ENCODE assay signal across 13 cellular contexts in the genomic region with DNA sequence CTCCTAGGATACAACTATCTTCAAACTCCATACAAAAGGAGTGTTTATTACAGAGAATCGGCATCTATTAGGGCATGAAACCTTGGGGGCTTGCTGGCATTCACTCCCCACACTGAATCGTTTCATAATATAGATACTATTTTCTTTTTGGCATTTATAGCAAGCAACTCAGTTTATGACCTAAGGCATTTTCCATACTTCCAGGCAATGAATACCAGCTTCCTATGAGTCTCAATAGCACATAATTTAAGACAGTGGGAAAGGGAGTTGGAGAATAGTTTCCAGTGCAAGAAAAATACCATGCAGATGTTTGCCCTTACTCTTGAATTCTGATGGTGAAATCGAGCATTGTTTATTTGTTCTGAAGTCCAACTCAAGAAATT.
DNase-seq lines count a peak whose midpoint lies in the region; ATAC-seq, FAIRE-seq and TF ChIP-seq lines count a peak whose summit lies in the region.
"Had no signal": no experiment of that assay in that cellular context is flagged by ENCODE, and none has a peak within 500 bp of the region (broad histone marks: within the 10 kb centered on the region; RNA-seq: fewer than 3 reads in every experiment).

No MANE protein-coding gene starts in this region.

- H3K27ac ChIP-seq in kidney (ENCODE audit: low read depth in 2 of 2, low read length in 2 of 2) (peak overlapping the region; percentile 50 to 53), stomach (peak overlapping the region in 4 of 5 donors; percentile 75 to 86 (median 76))
- H3K27ac ChIP-seq: C4-2B, WERI-Rb-1 had no signal

- no TSS peak for BruUV-seq in MCF 10A (replicated peaks; lab: Mats Ljungman, UMichigan)

- no peak overlapping the region for H3K4me3 Mint-ChIP-seq in MCF 10A (ENCODE audit: unreplicated experiment)
- no peak overlapping the region for H3K4me3 Mint-ChIP-seq in mesothelial cell of epicardium
- H3K4me3 Mint-ChIP-seq: natural killer cell treated with Interleukin-12 subunit alpha and Interleukin-12 subunit beta and Interleukin-15 and Interleukin-18, amount 100 ng/mL, for 72 hours had no signal

- no peak for TF ChIP-seq EP300 in stomach (IDR thresholded peaks at IDR 0.05)

- POLR2A ChIA-PET in MCF 10A (lab: Yijun Ruan, JAX), result interaction anchor here (1.1 to 1.5 kb wide), 2 partner anchors 102 to 170 kb away, joined by 3 to 5 read pairs; no protein-coding TSS in a partner anchor

- TF ChIP-seq CTCF in MCF 10A (IDR thresholded peaks at IDR 0.05; ENCODE audit: unreplicated experiment) (no peak), kidney (IDR thresholded peaks at IDR 0.05; ENCODE audit: borderline replicate concordance, extremely low read depth, insufficient read depth) (no peak), stomach (IDR thresholded peaks at IDR 0.05) (no peak), mesothelial cell of epicardium (IDR thresholded peaks at IDR 0.05; ENCODE audit: unreplicated experiment) (no peak)

- peak; percentile 73 for DNase-seq in GM04503 (ENCODE audit: low read depth)
- peak; percentile 9 for DNase-seq in MCF 10A (ENCODE audit: unreplicated experiment)
- DNase-seq in kidney, result no peak
- no peak for DNase-seq in stomach
- no peak for DNase-seq in mesothelial cell of epicardium (ENCODE audit: low spot score in 2 of 2, unreplicated experiment in 2 of 2)
- DNase-seq in erythroblast (lab: John Stamatoyannopoulos, UW), result no peak
- DNase-seq: NCI-H1105 treated with DMSO at 0.1 percent for 48 hours, NCI-H524 treated with DMSO at 0.1 percent for 48 hours, WERI-Rb-1 had no signal

- H3K36me3 ChIP-seq in kidney (ENCODE audit: control insufficient read depth in 1 of 2, insufficient read depth in 2 of 2, low read length in 2 of 2) (peaks cover 2 to 4% of the 10 kb centered on the region in 2 donors), stomach (no peaks in the 10 kb centered on the region)
- H3K36me3 ChIP-seq: WERI-Rb-1 had no signal

- H3K9me3 Mint-ChIP-seq in MCF 10A (ENCODE audit: unreplicated experiment) (no peaks in the 10 kb centered on the region), mesothelial cell of epicardium (no peaks in the 10 kb centered on the region)
- H3K9me3 Mint-ChIP-seq: natural killer cell treated with Interleukin-12 subunit alpha and Interleukin-12 subunit beta and Interleukin-15 and Interleukin-18, amount 100 ng/mL, for 72 hours had no signal

- no peak for FAIRE-seq in kidney (lab: Jason Lieb, UNC)

- H3K4me1 Mint-ChIP-seq in MCF 10A (ENCODE audit: insufficient read depth, unreplicated experiment) (peaks cover 27% of the 10 kb centered on the region), mesothelial cell of epicardium (peaks cover 27% of the 10 kb centered on the region)

- H3K4me3 ChIP-seq in kidney (ENCODE audit: low read length in 2 of 2) (no peak overlapping the region), stomach (no peak overlapping the region)

- no peaks in the 10 kb centered on the region for H3K27me3 ChIP-seq in stomach

- TF ChIP-seq POLR2A in stomach (IDR thresholded peaks at IDR 0.05) (no peak), erythroblast (IDR thresholded peaks at IDR 0.05; ENCODE audit: low read length) (no peak)

- ATAC-seq in GM21737 (IDR thresholded peaks at IDR 0.05; ENCODE audit: unreplicated experiment), result no peak
- ATAC-seq in HG03175 (IDR thresholded peaks at IDR 0.05; ENCODE audit: unreplicated experiment), result no peak
- ATAC-seq: natural killer cell treated with Interleukin-12 subunit alpha and Interleukin-12 subunit beta and Interleukin-15 and Interleukin-18, amount 100 ng/mL, for 72 hours had no signal

- H3K27me3 Mint-ChIP-seq in MCF 10A (ENCODE audit: insufficient read depth, unreplicated experiment) (no peaks in the 10 kb centered on the region), mesothelial cell of epicardium (ENCODE audit: low read depth) (no peaks in the 10 kb centered on the region)

- WGBS in stomach, 5 donors, result 58 to 81% (median 78%) methylated on average over 3 of the region's 3 CpGs

- intact Hi-C loops in MCF 10A (cut with micrococcal nuclease), result no loop called here
- intact Hi-C loops in kidney (cut with DNase I), result no loop called here
- intact Hi-C loops in stomach (cut with DNase I; ENCODE audit: low total_unique reads), result no loop called here

- H3K9ac ChIP-seq in kidney (ENCODE audit: low read length in 2 of 2), result peak overlapping the region in 1 of 2 donors; percentile 20

- peak overlapping the region; percentile 81 for H3K27ac Mint-ChIP-seq in MCF 10A (ENCODE audit: low read depth, unreplicated experiment)
- H3K27ac Mint-ChIP-seq in mesothelial cell of epicardium, result no peak overlapping the region
- H3K27ac Mint-ChIP-seq: natural killer cell treated with Interleukin-12 subunit alpha and Interleukin-12 subunit beta and Interleukin-15 and Interleukin-18, amount 100 ng/mL, for 72 hours had no signal

- H3K4me1 ChIP-seq in kidney (ENCODE audit: control insufficient read depth in 1 of 2, insufficient read depth in 1 of 2, low read depth in 1 of 2, low read length in 2 of 2), result peaks cover 14 to 22% of the 10 kb centered on the region in 2 donors
- H3K4me1 ChIP-seq in stomach, result peaks cover 0 to 52% (median 21%) of the 10 kb centered on the region in 4 donors

- H3K36me3 Mint-ChIP-seq in MCF 10A (ENCODE audit: insufficient read depth, unreplicated experiment) (peaks cover 6% of the 10 kb centered on the region), mesothelial cell of epicardium (no peaks in the 10 kb centered on the region)
- H3K36me3 Mint-ChIP-seq: natural killer cell treated with Interleukin-12 subunit alpha and Interleukin-12 subunit beta and Interleukin-15 and Interleukin-18, amount 100 ng/mL, for 72 hours had no signal

- H3K9me3 ChIP-seq in kidney (ENCODE audit: control insufficient read depth in 1 of 2, low read length in 2 of 2), result no peaks in the 10 kb centered on the region
- H3K9me3 ChIP-seq in stomach, result no peaks in the 10 kb centered on the region

- CTCF ChIA-PET in MCF 10A (lab: Yijun Ruan, JAX), result interaction anchor here (1.1 to 1.4 kb wide), 2 partner anchors 10 to 80 kb away, joined by 3 read pairs; no protein-coding TSS in a partner anchor

Comparison
In these comparisons a context has a peak if more than half of its experiments do, and no peak if none do; other contexts are left out.
1. DNase-seq: peak in GM04503 (single experiment) and MCF 10A (single experiment); none in kidney (single experiment), stomach (single experiment), mesothelial cell of epicardium (0 of 2) and erythroblast (0 of 2).